Comparison of ENCODE assay signal across 8 cellular contexts in genomic region chr10:70145166-70145665, GRCh38. TPM values are rescaled to one million over a fixed set of nuclear protein-coding genes. Genes with fewer than 3 reads are reported as not detected.
DNase-seq lines count a peak whose midpoint lies in the region; ATAC-seq and TF ChIP-seq lines count a peak whose summit lies in the region.

No MANE protein-coding gene starts in this region.

- H3K27ac Mint-ChIP-seq in brain, result peak overlapping the region in 3 of 5 experiments; percentile 70 to 87 (median 86)

- intact Hi-C loops in left cardiac atrium (cut with DNase I) (no loop called here), left ventricle myocardium superior (cut with micrococcal nuclease) (no loop called here)

- peaks cover 12% of the 10 kb centered on the region for H3K36me3 Mint-ChIP-seq in brain

- peak overlapping the region; percentile 78 to 93 (median 89) for H3K4me3 Mint-ChIP-seq in brain

- no peaks in the 10 kb centered on the region for H3K27me3 Mint-ChIP-seq in brain

- H3K9me3 Mint-ChIP-seq in brain, result no peaks in the 10 kb centered on the region

- peak; percentile 45 for DNase-seq in left cardiac atrium
- no peak for DNase-seq in left ventricle myocardium superior
- DNase-seq in mesenteric fat pad (ENCODE audit: low spot score), result peak; percentile 88
- DNase-seq in activated effector memory CD4-positive, alpha-beta T cell treated with Interleukin-2 at 50 U/mL for 16 hours, result no peak
- no peak for DNase-seq in SW480 (ENCODE audit: low spot score)
- DNase-seq in SHP77 (lab: John Stamatoyannopoulos, UW), result no peak

- peaks cover 30% of the 10 kb centered on the region for H3K4me1 Mint-ChIP-seq in brain

- ATAC-seq in left cardiac atrium, result peak; percentile 1 to 12
- ATAC-seq in left ventricle myocardium superior, result no peak
- ATAC-seq in HG03457 (IDR thresholded peaks at IDR 0.05; ENCODE audit: unreplicated experiment), result peak; percentile 2

- TF ChIP-seq CTCF in brain (conservative IDR thresholded peaks at IDR 0.05), result no peak

RNA-seq across cellular contexts. Expression of gene TYSND1, which starts 1.3 kb away (rescaled TPM):
- total RNA-seq in left cardiac atrium, result 1 to 10 TPM; 6.3 to 8.5 TPM
- 6.6 TPM for total RNA-seq in left ventricle myocardium superior
- polyA plus RNA-seq in brain (ENCODE audit: insufficient read depth, low read depth, low replicate concordance), result 6.2 TPM
- 22.2 TPM for total RNA-seq in mesenteric fat pad

RNA-seq across cellular contexts. Expression of gene AIFM2, which starts 12.6 kb away (rescaled TPM):
- total RNA-seq in left cardiac atrium, result 10 to 100 TPM; 19.3 to 20.7 TPM
- total RNA-seq in left ventricle myocardium superior, result 16.3 TPM
- 3.9 TPM for polyA plus RNA-seq in brain (ENCODE audit: insufficient read depth, low read depth, low replicate concordance)
- total RNA-seq in mesenteric fat pad, result 135 TPM

RNA-seq across cellular contexts. Expression of gene SAR1A, which starts 25.1 kb away (rescaled TPM):
- total RNA-seq in left cardiac atrium (100 to 1,000 TPM; 114 to 126 TPM), left ventricle myocardium superior (88.1 TPM), mesenteric fat pad (293 TPM)
- 28.8 TPM for polyA plus RNA-seq in brain (ENCODE audit: insufficient read depth, low read depth, low replicate concordance)

Comparison
In these comparisons a context has a peak if more than half of its experiments do, and no peak if none do; other contexts are left out.
1. DNase-seq: peak in left cardiac atrium (single experiment) and mesenteric fat pad (single experiment); none in left ventricle myocardium superior (single experiment), activated effector memory CD4-positive, alpha-beta T cell treated with Interleukin-2 at 50 U/mL for 16 hours (single experiment), SW480 (single experiment) and SHP77 (0 of 2).